Comparison of ENCODE assay signal across 1 cellular context in the genomic region with DNA sequence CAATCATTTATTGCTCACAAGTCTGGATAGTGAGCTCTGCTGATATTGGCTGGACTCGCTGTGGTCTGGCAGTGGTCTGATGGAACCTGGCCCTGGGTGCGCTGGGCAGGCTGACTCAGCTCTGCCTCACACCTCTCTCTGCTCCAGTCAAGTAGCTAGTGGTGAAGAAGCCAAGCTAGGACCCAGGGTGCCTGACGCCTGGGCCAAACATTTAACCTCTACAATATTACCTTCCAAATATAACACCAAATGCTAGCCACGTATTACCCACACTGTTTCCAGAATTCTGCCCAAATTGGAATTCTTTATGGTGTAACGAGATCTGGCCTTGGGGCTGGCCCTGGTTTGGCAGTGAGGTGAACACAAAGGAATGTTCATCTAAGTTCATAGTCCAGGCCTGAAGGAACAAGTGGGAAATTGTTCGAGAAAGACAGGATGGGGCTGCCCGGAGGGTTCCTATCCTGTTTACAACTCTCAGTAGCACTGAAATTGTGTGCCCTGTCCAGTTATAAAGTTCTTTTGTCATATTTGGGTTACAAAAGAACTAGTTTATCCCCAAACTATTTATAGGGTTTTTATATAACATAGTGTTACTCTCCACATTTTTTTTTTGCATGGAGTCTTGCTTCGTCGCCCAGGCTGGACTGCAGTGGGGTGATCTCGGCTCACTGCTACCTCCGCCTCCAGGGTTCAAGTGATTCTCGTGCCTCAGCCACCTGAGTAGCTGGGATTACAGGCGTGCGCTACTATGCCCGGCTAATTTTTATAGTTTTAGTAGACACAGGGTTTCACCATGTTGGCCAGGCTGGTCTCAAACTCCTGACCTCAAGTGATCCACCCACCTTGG.
TF ChIP-seq lines count a peak whose summit lies in the region.

No MANE protein-coding gene starts in this region.

TF ChIP-seq in HepG2, 621 proteins besides CTCF, POLR2A, EP300 and RAD21 (continued from another document and continues in another):
- TF ChIP-seq ZBTB1 (CRISPR knock-in tag; IDR thresholded peaks at IDR 0.05; ENCODE audit: borderline replicate concordance) (no peak), ZNF7 (CRISPR knock-in tag; IDR thresholded peaks at IDR 0.05) (no peak), EED (CRISPR knock-in tag; IDR thresholded peaks at IDR 0.05) (no peak), ZNF629 (CRISPR knock-in tag; conservative IDR thresholded peaks at IDR 0.05) (no peak), PAWR (CRISPR knock-in tag; IDR thresholded peaks at IDR 0.05; ENCODE audit: borderline replicate concordance) (no peak), ZNF75D (CRISPR knock-in tag; IDR thresholded peaks at IDR 0.05; ENCODE audit: borderline replicate concordance) (no peak), HES4 (CRISPR knock-in tag; IDR thresholded peaks at IDR 0.05; ENCODE audit: borderline replicate concordance) (no peak), TARDBP (CRISPR knock-in tag; IDR thresholded peaks at IDR 0.05) (peak; percentile 70; the same call in 1 of the 2 replicates), ZNF614 (CRISPR knock-in tag; IDR thresholded peaks at IDR 0.05; ENCODE audit: borderline replicate concordance) (peak; percentile 68; the same call in 1 of the 2 replicates), JDP2 (CRISPR knock-in tag; IDR thresholded peaks at IDR 0.05; ENCODE audit: borderline replicate concordance) (no peak), DR1 (CRISPR knock-in tag; IDR thresholded peaks at IDR 0.05) (no peak), ZNF253 (CRISPR knock-in tag; IDR thresholded peaks at IDR 0.05; ENCODE audit: borderline replicate concordance) (no peak), HOXA9 (CRISPR knock-in tag; IDR thresholded peaks at IDR 0.05; ENCODE audit: borderline replicate concordance) (no peak), WIZ (CRISPR knock-in tag; IDR thresholded peaks at IDR 0.05) (no peak), ZSCAN22 (CRISPR knock-in tag; IDR thresholded peaks at IDR 0.05) (no peak), ZNF430 (CRISPR knock-in tag; IDR thresholded peaks at IDR 0.05) (peak; percentile 45; the same call in 1 of the 2 replicates), CHD2 (IDR thresholded peaks at IDR 0.05; ENCODE audit: low read depth, low read length) (no peak), MXI1 (IDR thresholded peaks at IDR 0.05; ENCODE audit: borderline replicate concordance, low read depth, low read length) (0 out of 3 replicates have a peak, but pooled peaks have one; percentile 11), NFE2L2 (IDR thresholded peaks at IDR 0.05; ENCODE audit: low read length) (no peak), FOXC1 (CRISPR knock-in tag; IDR thresholded peaks at IDR 0.05; ENCODE audit: borderline replicate concordance) (no peak), MATR3 (CRISPR knock-in tag; IDR thresholded peaks at IDR 0.05) (no peak), ZNF746 (CRISPR knock-in tag; IDR thresholded peaks at IDR 0.05) (no peak), IKZF4 (CRISPR knock-in tag; IDR thresholded peaks at IDR 0.05; ENCODE audit: borderline replicate concordance, low read depth, not compliant biosample characterization) (no peak), FOSL2 (CRISPR knock-in tag; IDR thresholded peaks at IDR 0.05) (peak; percentile 83), SMAD9 (CRISPR knock-in tag; IDR thresholded peaks at IDR 0.05) (no peak), RBFOX2 (IDR thresholded peaks at IDR 0.05; ENCODE audit: low read depth, low read length) (peak; percentile 68), TP53 (CRISPR knock-in tag; conservative IDR thresholded peaks at IDR 0.05) (no peak), TBX3 (IDR thresholded peaks at IDR 0.05; ENCODE audit: borderline replicate concordance) (peak; percentile 83; the same call in 1 of the 2 replicates), SP1 (IDR thresholded peaks at IDR 0.05) (no peak), SP1 (CRISPR knock-in tag; IDR thresholded peaks at IDR 0.05) (no peak), ZBTB42 (CRISPR knock-in tag; IDR thresholded peaks at IDR 0.05) (no peak), HDAC1 (CRISPR knock-in tag; IDR thresholded peaks at IDR 0.05) (peak; percentile 65), ZNF282 (IDR thresholded peaks at IDR 0.05; ENCODE audit: partially characterized antibody) (no peak), BCL6 (CRISPR knock-in tag; IDR thresholded peaks at IDR 0.05) (peak; percentile 58), HNF4A (CRISPR knock-in tag; IDR thresholded peaks at IDR 0.05) (peak; percentile 91), ZEB1 (IDR thresholded peaks at IDR 0.05; ENCODE audit: insufficient replicate concordance, low read depth) (no peak)
- TF ChIP-seq, protein P1, sequence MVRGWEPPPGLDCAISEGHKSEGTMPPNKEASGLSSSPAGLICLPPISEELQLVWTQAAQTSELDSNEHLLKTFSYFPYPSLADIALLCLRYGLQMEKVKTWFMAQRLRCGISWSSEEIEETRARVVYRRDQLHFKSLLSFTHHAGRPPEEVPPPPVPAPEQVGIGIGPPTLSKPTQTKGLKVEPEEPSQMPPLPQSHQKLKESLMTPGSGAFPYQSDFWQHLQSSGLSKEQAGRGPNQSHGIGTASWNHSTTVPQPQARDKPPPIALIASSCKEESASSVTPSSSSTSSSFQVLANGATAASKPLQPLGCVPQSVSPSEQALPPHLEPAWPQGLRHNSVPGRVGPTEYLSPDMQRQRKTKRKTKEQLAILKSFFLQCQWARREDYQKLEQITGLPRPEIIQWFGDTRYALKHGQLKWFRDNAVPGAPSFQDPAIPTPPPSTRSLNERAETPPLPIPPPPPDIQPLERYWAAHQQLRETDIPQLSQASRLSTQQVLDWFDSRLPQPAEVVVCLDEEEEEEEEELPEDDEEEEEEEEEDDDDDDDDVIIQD (CRISPR knock-in tag; IDR thresholded peaks at IDR 0.05; ENCODE audit: low read depth): peak; percentile 91
- TF ChIP-seq, protein P2, sequence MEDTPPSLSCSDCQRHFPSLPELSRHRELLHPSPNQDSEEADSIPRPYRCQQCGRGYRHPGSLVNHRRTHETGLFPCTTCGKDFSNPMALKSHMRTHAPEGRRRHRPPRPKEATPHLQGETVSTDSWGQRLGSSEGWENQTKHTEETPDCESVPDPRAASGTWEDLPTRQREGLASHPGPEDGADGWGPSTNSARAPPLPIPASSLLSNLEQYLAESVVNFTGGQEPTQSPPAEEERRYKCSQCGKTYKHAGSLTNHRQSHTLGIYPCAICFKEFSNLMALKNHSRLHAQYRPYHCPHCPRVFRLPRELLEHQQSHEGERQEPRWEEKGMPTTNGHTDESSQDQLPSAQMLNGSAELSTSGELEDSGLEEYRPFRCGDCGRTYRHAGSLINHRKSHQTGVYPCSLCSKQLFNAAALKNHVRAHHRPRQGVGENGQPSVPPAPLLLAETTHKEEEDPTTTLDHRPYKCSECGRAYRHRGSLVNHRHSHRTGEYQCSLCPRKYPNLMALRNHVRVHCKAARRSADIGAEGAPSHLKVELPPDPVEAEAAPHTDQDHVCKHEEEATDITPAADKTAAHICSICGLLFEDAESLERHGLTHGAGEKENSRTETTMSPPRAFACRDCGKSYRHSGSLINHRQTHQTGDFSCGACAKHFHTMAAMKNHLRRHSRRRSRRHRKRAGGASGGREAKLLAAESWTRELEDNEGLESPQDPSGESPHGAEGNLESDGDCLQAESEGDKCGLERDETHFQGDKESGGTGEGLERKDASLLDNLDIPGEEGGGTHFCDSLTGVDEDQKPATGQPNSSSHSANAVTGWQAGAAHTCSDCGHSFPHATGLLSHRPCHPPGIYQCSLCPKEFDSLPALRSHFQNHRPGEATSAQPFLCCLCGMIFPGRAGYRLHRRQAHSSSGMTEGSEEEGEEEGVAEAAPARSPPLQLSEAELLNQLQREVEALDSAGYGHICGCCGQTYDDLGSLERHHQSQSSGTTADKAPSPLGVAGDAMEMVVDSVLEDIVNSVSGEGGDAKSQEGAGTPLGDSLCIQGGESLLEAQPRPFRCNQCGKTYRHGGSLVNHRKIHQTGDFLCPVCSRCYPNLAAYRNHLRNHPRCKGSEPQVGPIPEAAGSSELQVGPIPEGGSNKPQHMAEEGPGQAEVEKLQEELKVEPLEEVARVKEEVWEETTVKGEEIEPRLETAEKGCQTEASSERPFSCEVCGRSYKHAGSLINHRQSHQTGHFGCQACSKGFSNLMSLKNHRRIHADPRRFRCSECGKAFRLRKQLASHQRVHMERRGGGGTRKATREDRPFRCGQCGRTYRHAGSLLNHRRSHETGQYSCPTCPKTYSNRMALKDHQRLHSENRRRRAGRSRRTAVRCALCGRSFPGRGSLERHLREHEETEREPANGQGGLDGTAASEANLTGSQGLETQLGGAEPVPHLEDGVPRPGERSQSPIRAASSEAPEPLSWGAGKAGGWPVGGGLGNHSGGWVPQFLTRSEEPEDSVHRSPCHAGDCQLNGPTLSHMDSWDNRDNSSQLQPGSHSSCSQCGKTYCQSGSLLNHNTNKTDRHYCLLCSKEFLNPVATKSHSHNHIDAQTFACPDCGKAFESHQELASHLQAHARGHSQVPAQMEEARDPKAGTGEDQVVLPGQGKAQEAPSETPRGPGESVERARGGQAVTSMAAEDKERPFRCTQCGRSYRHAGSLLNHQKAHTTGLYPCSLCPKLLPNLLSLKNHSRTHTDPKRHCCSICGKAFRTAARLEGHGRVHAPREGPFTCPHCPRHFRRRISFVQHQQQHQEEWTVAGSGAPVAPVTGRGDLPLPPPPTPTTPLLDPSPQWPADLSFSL (CRISPR knock-in tag; IDR thresholded peaks at IDR 0.05): no peak
- TF ChIP-seq, protein P3, sequence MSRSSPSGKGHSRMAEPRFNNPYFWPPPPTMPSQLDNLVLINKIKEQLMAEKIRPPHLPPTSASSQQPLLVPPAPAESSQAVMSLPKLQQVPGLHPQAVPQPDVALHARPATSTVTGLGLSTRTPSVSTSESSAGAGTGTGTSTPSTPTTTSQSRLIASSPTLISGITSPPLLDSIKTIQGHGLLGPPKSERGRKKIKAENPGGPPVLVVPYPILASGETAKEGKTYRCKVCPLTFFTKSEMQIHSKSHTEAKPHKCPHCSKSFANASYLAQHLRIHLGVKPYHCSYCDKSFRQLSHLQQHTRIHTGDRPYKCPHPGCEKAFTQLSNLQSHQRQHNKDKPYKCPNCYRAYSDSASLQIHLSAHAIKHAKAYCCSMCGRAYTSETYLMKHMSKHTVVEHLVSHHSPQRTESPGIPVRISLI (CRISPR knock-in tag; IDR thresholded peaks at IDR 0.05; ENCODE audit: borderline replicate concordance): peak; percentile 37; the same call in 1 of the 2 replicates
- TF ChIP-seq, protein P4, sequence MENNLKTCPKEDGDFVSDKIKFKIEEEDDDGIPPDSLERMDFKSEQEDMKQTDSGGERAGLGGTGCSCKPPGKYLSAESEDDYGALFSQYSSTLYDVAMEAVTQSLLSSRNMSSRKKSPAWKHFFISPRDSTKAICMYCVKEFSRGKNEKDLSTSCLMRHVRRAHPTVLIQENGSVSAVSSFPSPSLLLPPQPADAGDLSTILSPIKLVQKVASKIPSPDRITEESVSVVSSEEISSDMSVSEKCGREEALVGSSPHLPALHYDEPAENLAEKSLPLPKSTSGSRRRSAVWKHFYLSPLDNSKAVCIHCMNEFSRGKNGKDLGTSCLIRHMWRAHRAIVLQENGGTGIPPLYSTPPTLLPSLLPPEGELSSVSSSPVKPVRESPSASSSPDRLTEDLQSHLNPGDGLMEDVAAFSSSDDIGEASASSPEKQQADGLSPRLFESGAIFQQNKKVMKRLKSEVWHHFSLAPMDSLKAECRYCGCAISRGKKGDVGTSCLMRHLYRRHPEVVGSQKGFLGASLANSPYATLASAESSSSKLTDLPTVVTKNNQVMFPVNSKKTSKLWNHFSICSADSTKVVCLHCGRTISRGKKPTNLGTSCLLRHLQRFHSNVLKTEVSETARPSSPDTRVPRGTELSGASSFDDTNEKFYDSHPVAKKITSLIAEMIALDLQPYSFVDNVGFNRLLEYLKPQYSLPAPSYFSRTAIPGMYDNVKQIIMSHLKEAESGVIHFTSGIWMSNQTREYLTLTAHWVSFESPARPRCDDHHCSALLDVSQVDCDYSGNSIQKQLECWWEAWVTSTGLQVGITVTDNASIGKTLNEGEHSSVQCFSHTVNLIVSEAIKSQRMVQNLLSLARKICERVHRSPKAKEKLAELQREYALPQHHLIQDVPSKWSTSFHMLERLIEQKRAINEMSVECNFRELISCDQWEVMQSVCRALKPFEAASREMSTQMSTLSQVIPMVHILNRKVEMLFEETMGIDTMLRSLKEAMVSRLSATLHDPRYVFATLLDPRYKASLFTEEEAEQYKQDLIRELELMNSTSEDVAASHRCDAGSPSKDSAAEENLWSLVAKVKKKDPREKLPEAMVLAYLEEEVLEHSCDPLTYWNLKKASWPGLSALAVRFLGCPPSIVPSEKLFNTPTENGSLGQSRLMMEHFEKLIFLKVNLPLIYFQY (CRISPR knock-in tag; IDR thresholded peaks at IDR 0.05; ENCODE audit: borderline replicate concordance): no peak
- TF ChIP-seq, protein P5, sequence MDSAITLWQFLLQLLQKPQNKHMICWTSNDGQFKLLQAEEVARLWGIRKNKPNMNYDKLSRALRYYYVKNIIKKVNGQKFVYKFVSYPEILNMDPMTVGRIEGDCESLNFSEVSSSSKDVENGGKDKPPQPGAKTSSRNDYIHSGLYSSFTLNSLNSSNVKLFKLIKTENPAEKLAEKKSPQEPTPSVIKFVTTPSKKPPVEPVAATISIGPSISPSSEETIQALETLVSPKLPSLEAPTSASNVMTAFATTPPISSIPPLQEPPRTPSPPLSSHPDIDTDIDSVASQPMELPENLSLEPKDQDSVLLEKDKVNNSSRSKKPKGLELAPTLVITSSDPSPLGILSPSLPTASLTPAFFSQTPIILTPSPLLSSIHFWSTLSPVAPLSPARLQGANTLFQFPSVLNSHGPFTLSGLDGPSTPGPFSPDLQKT (CRISPR knock-in tag; IDR thresholded peaks at IDR 0.05; ENCODE audit: borderline replicate concordance): no peak
- TF ChIP-seq, protein P6, sequence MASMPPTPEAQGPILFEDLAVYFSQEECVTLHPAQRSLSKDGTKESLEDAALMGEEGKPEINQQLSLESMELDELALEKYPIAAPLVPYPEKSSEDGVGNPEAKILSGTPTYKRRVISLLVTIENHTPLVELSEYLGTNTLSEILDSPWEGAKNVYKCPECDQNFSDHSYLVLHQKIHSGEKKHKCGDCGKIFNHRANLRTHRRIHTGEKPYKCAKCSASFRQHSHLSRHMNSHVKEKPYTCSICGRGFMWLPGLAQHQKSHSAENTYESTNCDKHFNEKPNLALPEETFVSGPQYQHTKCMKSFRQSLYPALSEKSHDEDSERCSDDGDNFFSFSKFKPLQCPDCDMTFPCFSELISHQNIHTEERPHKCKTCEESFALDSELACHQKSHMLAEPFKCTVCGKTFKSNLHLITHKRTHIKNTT (CRISPR knock-in tag; IDR thresholded peaks at IDR 0.05): no peak
- TF ChIP-seq, protein P7, sequence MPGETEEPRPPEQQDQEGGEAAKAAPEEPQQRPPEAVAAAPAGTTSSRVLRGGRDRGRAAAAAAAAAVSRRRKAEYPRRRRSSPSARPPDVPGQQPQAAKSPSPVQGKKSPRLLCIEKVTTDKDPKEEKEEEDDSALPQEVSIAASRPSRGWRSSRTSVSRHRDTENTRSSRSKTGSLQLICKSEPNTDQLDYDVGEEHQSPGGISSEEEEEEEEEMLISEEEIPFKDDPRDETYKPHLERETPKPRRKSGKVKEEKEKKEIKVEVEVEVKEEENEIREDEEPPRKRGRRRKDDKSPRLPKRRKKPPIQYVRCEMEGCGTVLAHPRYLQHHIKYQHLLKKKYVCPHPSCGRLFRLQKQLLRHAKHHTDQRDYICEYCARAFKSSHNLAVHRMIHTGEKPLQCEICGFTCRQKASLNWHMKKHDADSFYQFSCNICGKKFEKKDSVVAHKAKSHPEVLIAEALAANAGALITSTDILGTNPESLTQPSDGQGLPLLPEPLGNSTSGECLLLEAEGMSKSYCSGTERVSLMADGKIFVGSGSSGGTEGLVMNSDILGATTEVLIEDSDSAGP (CRISPR knock-in tag; IDR thresholded peaks at IDR 0.05; ENCODE audit: borderline replicate concordance): no peak; the same call in 1 of the 2 replicates
